26 cellular contexts compared by ENCODE assay signal in genomic region chr12:41993283-41993682, GRCh38.
"Had no signal": no experiment of that assay in that cellular context is flagged by ENCODE, and none has a peak within 500 bp of the region (broad histone marks: within the 10 kb centered on the region; RNA-seq: fewer than 3 reads in every experiment).

No MANE protein-coding gene starts in this region.

- H3K4me1 Mint-ChIP-seq: activated naive CD8-positive, alpha-beta T cell treated with anti-CD3 and anti-CD28 coated beads for 36 hours; T-cell had no signal

- H3K4me3 ChIP-seq: ascending aorta, coronary artery, dorsolateral prefrontal cortex, gastroesophageal sphincter, spleen, tibial nerve had no signal

- H3K9me3 Mint-ChIP-seq: activated naive CD4-positive, alpha-beta T cell treated with anti-CD3 and anti-CD28 coated beads for 36 hours; activated naive CD8-positive, alpha-beta T cell treated with anti-CD3 and anti-CD28 coated beads for 36 hours; activated T-helper 1 cell treated with anti-CD3 and anti-CD28 coated beads, Interleukin-12 subunit alpha, Interleukin-12 subunit beta, Interleukin-2, Interleukin-4 antibody, amounts not matched to agents 30 ng/mL and 10 ng/mL and 1 ng/mL, durations not matched to agents 14 hours and 24 hours and 36 hours; T-cell had no signal

- H3K27me3 ChIP-seq: ascending aorta, brain microvascular endothelial cell, dorsolateral prefrontal cortex, gastroesophageal sphincter, tibial nerve had no signal

- H3K27ac Mint-ChIP-seq: activated naive CD4-positive, alpha-beta T cell treated with anti-CD3 and anti-CD28 coated beads for 36 hours; activated naive CD8-positive, alpha-beta T cell treated with anti-CD3 and anti-CD28 coated beads for 36 hours; activated T-helper 1 cell treated with anti-CD3 and anti-CD28 coated beads, Interleukin-12 subunit alpha, Interleukin-12 subunit beta, Interleukin-2, Interleukin-4 antibody, amounts not matched to agents 30 ng/mL and 10 ng/mL and 1 ng/mL, durations not matched to agents 14 hours and 24 hours and 36 hours; mesothelial cell of epicardium; T-cell had no signal

- H3K27me3 Mint-ChIP-seq: activated naive CD8-positive, alpha-beta T cell treated with anti-CD3 and anti-CD28 coated beads for 36 hours had no signal

- H3K27ac ChIP-seq: ascending aorta, brain microvascular endothelial cell, coronary artery, dorsolateral prefrontal cortex, gastroesophageal sphincter, spleen, tibial nerve, VCaP had no signal

- H3K36me3 ChIP-seq: ascending aorta, brain microvascular endothelial cell, gastroesophageal sphincter, spleen, tibial nerve had no signal

- DNase-seq: activated CD4-positive, alpha-beta T cell treated with anti-CD3 and anti-CD28 coated beads for 4 hours; activated CD4-positive, alpha-beta T cell treated with anti-CD3 and anti-CD28 coated beads, Interleukin-2, amount 50 U/mL, for 48 hours; activated CD8-positive, alpha-beta memory T cell treated with anti-CD3 and anti-CD28 coated beads for 24 hours; activated effector memory CD4-positive, alpha-beta T cell treated with anti-CD3 and anti-CD28 coated beads, Interleukin-2, amount 50 U/mL, for 16 hours; activated naive CD4-positive, alpha-beta T cell treated with anti-CD3 and anti-CD28 coated beads for 36 hours; activated naive CD8-positive, alpha-beta T cell treated with anti-CD3 and anti-CD28 coated beads for 36 hours; activated T-cell treated with anti-CD3 and anti-CD28 coated beads, Interleukin-2, amount 50 U/mL, for 1 hour; brain microvascular endothelial cell; dorsolateral prefrontal cortex; effector memory CD4-positive, alpha-beta T cell; hippocampal formation; left colon; mammary epithelial cell; naive B cell; posterior cingulate gyrus; right cardiac atrium; spleen; stimulated activated naive CD4-positive, alpha-beta T cell treated with Interleukin-2 at 50 U/mL for 16 hours; T-cell had no signal

- H3K36me3 Mint-ChIP-seq: activated naive CD8-positive, alpha-beta T cell treated with anti-CD3 and anti-CD28 coated beads for 36 hours; mesothelial cell of epicardium; naive B cell; T-cell had no signal

- H3K4me1 ChIP-seq: ascending aorta, gastroesophageal sphincter, spleen, tibial nerve had no signal

- H3K4me3 Mint-ChIP-seq: activated naive CD4-positive, alpha-beta T cell treated with anti-CD3 and anti-CD28 coated beads for 36 hours; activated naive CD8-positive, alpha-beta T cell treated with anti-CD3 and anti-CD28 coated beads for 36 hours; activated T-helper 1 cell treated with anti-CD3 and anti-CD28 coated beads, Interleukin-12 subunit alpha, Interleukin-12 subunit beta, Interleukin-2, Interleukin-4 antibody, amounts not matched to agents 30 ng/mL and 10 ng/mL and 1 ng/mL, durations not matched to agents 14 hours and 24 hours and 36 hours; mesothelial cell of epicardium; naive B cell; T-cell had no signal
